In the genomic region with DNA sequence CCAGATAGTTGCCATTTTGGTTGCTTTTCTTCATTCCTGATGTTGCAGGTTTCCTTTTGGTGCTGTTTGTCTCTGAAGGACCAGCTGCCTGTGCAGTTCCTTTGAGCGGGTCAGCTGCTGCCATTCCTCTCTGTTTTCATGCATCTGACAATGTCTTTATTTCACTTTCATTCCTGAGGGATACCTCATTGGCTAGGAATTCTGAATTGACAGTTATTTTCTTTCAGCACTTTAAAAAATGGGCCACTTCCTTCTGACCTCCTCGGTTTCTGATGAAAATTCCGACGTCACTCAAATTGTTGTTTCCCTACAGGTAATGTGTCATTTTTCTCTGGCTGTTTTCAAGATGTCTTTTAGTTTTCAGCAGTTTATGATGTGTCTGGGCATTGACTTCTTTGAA, we compare ENCODE assay signal across 26 cellular contexts. TPM values are rescaled to one million over a fixed set of nuclear protein-coding genes. Genes with fewer than 3 reads are reported as not detected.
DNase-seq lines count a peak whose midpoint lies in the region; ATAC-seq and TF ChIP-seq lines count a peak whose summit lies in the region.
"Had no signal": no experiment of that assay in that cellular context is flagged by ENCODE, and none has a peak within 500 bp of the region (broad histone marks: within the 10 kb centered on the region; RNA-seq: fewer than 3 reads in every experiment).

No MANE protein-coding gene starts in this region.

- WGBS in SK-N-SH (ENCODE audit: low lambda C conversion rate) = 83% methylated on average over 4 of the region's 4 CpGs

- H3K4me3 ChIP-seq in SK-N-SH (ENCODE audit: low read depth in 2 of 2, low read length in 1 of 2) = no peak overlapping the region
- H3K4me3 ChIP-seq in astrocyte of the spinal cord (ENCODE audit: low read depth, low read length) = no peak overlapping the region
- H3K4me3 ChIP-seq in uterus = no peak overlapping the region
- H3K4me3 ChIP-seq: gastroesophageal sphincter, lower lobe of right lung, prostate gland, thyroid gland had no signal

- POLR2A ChIA-PET in SK-N-SH (lab: Yijun Ruan, JAX) = no interaction called here

- no peak overlapping the region for H2AFZ ChIP-seq in SK-N-SH (ENCODE audit: low read depth)

- H3K9me2 ChIP-seq in SK-N-SH = no peaks in the 10 kb centered on the region

- TF ChIP-seq EP300 in SK-N-SH (IDR thresholded peaks at IDR 0.05; ENCODE audit: borderline replicate concordance in 1 of 2, low read depth in 1 of 2, low read length in 1 of 2) = no peak

- H3K9ac ChIP-seq in SK-N-SH = no peak overlapping the region

- TF ChIP-seq RAD21 in SK-N-SH (IDR thresholded peaks at IDR 0.05; ENCODE audit: low read length) = no peak

- ATAC-seq in SK-N-SH treated with all-trans-retinoic acid at 6 μM for 48 hours (peak; percentile 57), GM19455 (IDR thresholded peaks at IDR 0.05; ENCODE audit: unreplicated experiment) (no peak)
- ATAC-seq: activated CD4-positive, CD25-positive, alpha-beta regulatory T cell treated with anti-CD3 and anti-CD28 coated beads, Interleukin-2, amount 50 U/mL, for 24 hours; esophagus mucosa; gastroesophageal sphincter; HCT116; lower lobe of right lung; stimulated activated naive CD8-positive, alpha-beta T cell treated with anti-CD3 and anti-CD28 coated beads, Interleukin-15, amount 100 ng/mL, for 72 hours had no signal

- no peaks in the 10 kb centered on the region for H4K20me1 ChIP-seq in SK-N-SH (ENCODE audit: insufficient read depth)

- H3F3A ChIP-seq in SK-N-SH (replicated peaks; ENCODE audit: insufficient read depth) = peaks cover 9% of the 10 kb centered on the region

- H3K36me3 ChIP-seq in SK-N-SH (replicated peaks in 1 of 2; ENCODE audit: control insufficient read depth in 1 of 2, insufficient read depth in 2 of 2, low read length in 1 of 2) (peaks cover 34 to 43% of the 10 kb centered on the region in 2 experiments), uterus (no peaks in the 10 kb centered on the region)

- CTCF ChIA-PET in SK-N-SH (lab: Yijun Ruan, JAX) = interaction anchor here (1.3 kb wide), 1 partner anchor 10 kb away, joined by 3 read pairs; no protein-coding TSS in a partner anchor

- DNase-seq in SK-N-SH (no peak), astrocyte of the spinal cord (ENCODE audit: low read depth, low spot score) (peak; percentile 40), iris pigment epithelial cell (ENCODE audit: low read depth) (peak; percentile 52), iPS-NIHi11 (ENCODE audit: low spot score) (no peak), medulla oblongata (ENCODE audit: extremely low spot score) (no peak), uterus (no peak)
- DNase-seq: activated CD4-positive, alpha-beta memory T cell treated with anti-CD3 and anti-CD28 coated beads for 36 hours; activated CD8-positive, alpha-beta memory T cell treated with anti-CD3 and anti-CD28 coated beads, Interleukin-2, amount 50 U/mL, for 48 hours; activated effector memory CD4-positive, alpha-beta T cell treated with Interleukin-2 at 50 U/mL for 16 hours; activated naive CD8-positive, alpha-beta T cell treated with anti-CD3 and anti-CD28 coated beads for 36 hours; DMS79; effector memory CD4-positive, alpha-beta T cell; lower lobe of right lung; NCI-H1436 treated with DMSO at 0.1 percent for 48 hours; NCI-H510A treated with DMSO at 0.1 percent for 48 hours; SHP77 treated with DMSO at 0.1 percent for 48 hours; stimulated activated naive CD8-positive, alpha-beta T cell treated with anti-CD3 and anti-CD28 coated beads, Interleukin-15, amount 100 ng/mL, for 72 hours; thyroid gland had no signal

- in situ Hi-C loops in astrocyte of the spinal cord (cut with HindIII; ENCODE audit: low sequenced_read_pairs) = no loop called here

- intact Hi-C loops in uterus (cut with DNase I; ENCODE audit: low total_unique reads) = no loop called here

- no peak overlapping the region for H3K4me2 ChIP-seq in SK-N-SH

- no peaks in the 10 kb centered on the region for H3K4me1 ChIP-seq in SK-N-SH (ENCODE audit: control insufficient read depth in 1 of 2, insufficient read depth in 2 of 2, low read depth in 1 of 2, low read length in 1 of 2)
- no peaks in the 10 kb centered on the region for H3K4me1 ChIP-seq in uterus
- H3K4me1 ChIP-seq: gastroesophageal sphincter, lower lobe of right lung, prostate gland, thyroid gland had no signal

- no peak for TF ChIP-seq POLR2A in uterus (IDR thresholded peaks at IDR 0.05)

- no peaks in the 10 kb centered on the region for H3K79me2 ChIP-seq in SK-N-SH (ENCODE audit: insufficient read depth)

- H3K27ac ChIP-seq in SK-N-SH (ENCODE audit: low read depth in 2 of 2, low read length in 1 of 2) (no peak overlapping the region), uterus (no peak overlapping the region)
- H3K27ac ChIP-seq: 22Rv1, gastroesophageal sphincter, lower lobe of right lung, prostate gland, thyroid gland had no signal

- H3K9me3 ChIP-seq in SK-N-SH (no peaks in the 10 kb centered on the region), uterus (no peaks in the 10 kb centered on the region)
- H3K9me3 ChIP-seq: gastroesophageal sphincter, lower lobe of right lung, prostate gland, thyroid gland had no signal

- H3K27me3 ChIP-seq in SK-N-SH (ENCODE audit: insufficient read depth) = no peaks in the 10 kb centered on the region
- no peaks in the 10 kb centered on the region for H3K27me3 ChIP-seq in uterus
- H3K27me3 ChIP-seq: gastroesophageal sphincter, thyroid gland had no signal

- no peak for TF ChIP-seq CTCF in SK-N-SH (IDR thresholded peaks at IDR 0.05)
- no peak for TF ChIP-seq CTCF in astrocyte of the spinal cord (IDR thresholded peaks at IDR 0.05; ENCODE audit: low read depth, low read length)
- TF ChIP-seq CTCF in uterus (IDR thresholded peaks at IDR 0.05) = no peak

TF ChIP-seq in SK-N-SH treated with all-trans-retinoic acid at 6 μM for 48 hours, 23 proteins besides CTCF, POLR2A, EP300 and RAD21 (continues in another document):
- no peak for TF ChIP-seq ZFP3 (CRISPR knock-in tag; IDR thresholded peaks at IDR 0.05)
- TF ChIP-seq CSRNP3 (CRISPR knock-in tag; IDR thresholded peaks at IDR 0.05) = no peak
- no peak for TF ChIP-seq PPARA (CRISPR knock-in tag; IDR thresholded peaks at IDR 0.05; ENCODE audit: borderline replicate concordance)
- TF ChIP-seq BACH2 (CRISPR knock-in tag; IDR thresholded peaks at IDR 0.05; ENCODE audit: borderline replicate concordance) = no peak
- no peak for TF ChIP-seq ZNF8 (CRISPR knock-in tag; IDR thresholded peaks at IDR 0.05)
- TF ChIP-seq GLIS3 (CRISPR knock-in tag; IDR thresholded peaks at IDR 0.05) = no peak

TF ChIP-seq in SK-N-SH, 30 proteins besides CTCF, POLR2A, EP300 and RAD21:
- TF ChIP-seq USF2 (IDR thresholded peaks at IDR 0.05; ENCODE audit: borderline replicate concordance, low read depth, low read length) (no peak), FOXJ3 (CRISPR knock-in tag; IDR thresholded peaks at IDR 0.05) (no peak), EZH2phosphoT487 (IDR thresholded peaks at IDR 0.05; ENCODE audit: borderline replicate concordance, low read depth) (no peak), TAF1 (IDR thresholded peaks at IDR 0.05; ENCODE audit: borderline replicate concordance, low read depth, low read length) (no peak), ELF1 (IDR thresholded peaks at IDR 0.05) (no peak), YY1 (IDR thresholded peaks at IDR 0.05; ENCODE audit: low read depth) (no peak), NRF1 (IDR thresholded peaks at IDR 0.05; ENCODE audit: low read depth, low read length) (no peak), NFIC (IDR thresholded peaks at IDR 0.05; ENCODE audit: borderline replicate concordance) (no peak), GATA2 (CRISPR knock-in tag; IDR thresholded peaks at IDR 0.05) (no peak), SIN3A (IDR thresholded peaks at IDR 0.05; ENCODE audit: borderline replicate concordance, low read depth, low read length) (no peak)

RNA-seq across cellular contexts. Expression of gene CCSAP, which starts 24.8 kb away (rescaled TPM):
- polyA plus RNA-seq in SK-N-SH (2012; rRNA removed) = 1.8 and 2.2 TPM in 2 replicates
- 3.2 and 3.7 TPM in 2 replicates for polyA plus RNA-seq in SK-N-SH (2012; cell fraction: cytosol; rRNA removed)
- 1.4 and 2.3 TPM in 2 replicates for polyA plus RNA-seq in SK-N-SH (2012; cell fraction: nucleus; rRNA removed)
- 10 to 100 TPM in 1 of 4 donors, 1 to 10 TPM in 2, under 1 TPM in 1; 0.51 to 14.2 (median 4.3) TPM for total RNA-seq in uterus

RNA-seq across cellular contexts. Expression of gene RAB4A, which starts 47.1 kb away (rescaled TPM):
- polyA plus RNA-seq in SK-N-SH (2012; rRNA removed) = 25.5 and 28.1 TPM in 2 replicates
- 40.5 and 50.1 TPM in 2 replicates for polyA plus RNA-seq in SK-N-SH (2012; cell fraction: cytosol; rRNA removed)
- polyA plus RNA-seq in SK-N-SH (2012; cell fraction: nucleus; rRNA removed) = 12.4 and 13.2 TPM in 2 replicates
- total RNA-seq in uterus = 10 to 100 TPM; 31.5 to 49.2 (median 39.9) TPM

Comparison
In these comparisons a context has a peak if more than half of its experiments do, and no peak if none do; other contexts are left out.
1. DNase-seq: peak in astrocyte of the spinal cord (single experiment) and iris pigment epithelial cell (single experiment); none in SK-N-SH (single experiment), iPS-NIHi11 (single experiment), medulla oblongata (single experiment) and uterus (0 of 2).